Comparison of ENCODE assay signal across 9 cellular contexts in the genomic region with DNA sequence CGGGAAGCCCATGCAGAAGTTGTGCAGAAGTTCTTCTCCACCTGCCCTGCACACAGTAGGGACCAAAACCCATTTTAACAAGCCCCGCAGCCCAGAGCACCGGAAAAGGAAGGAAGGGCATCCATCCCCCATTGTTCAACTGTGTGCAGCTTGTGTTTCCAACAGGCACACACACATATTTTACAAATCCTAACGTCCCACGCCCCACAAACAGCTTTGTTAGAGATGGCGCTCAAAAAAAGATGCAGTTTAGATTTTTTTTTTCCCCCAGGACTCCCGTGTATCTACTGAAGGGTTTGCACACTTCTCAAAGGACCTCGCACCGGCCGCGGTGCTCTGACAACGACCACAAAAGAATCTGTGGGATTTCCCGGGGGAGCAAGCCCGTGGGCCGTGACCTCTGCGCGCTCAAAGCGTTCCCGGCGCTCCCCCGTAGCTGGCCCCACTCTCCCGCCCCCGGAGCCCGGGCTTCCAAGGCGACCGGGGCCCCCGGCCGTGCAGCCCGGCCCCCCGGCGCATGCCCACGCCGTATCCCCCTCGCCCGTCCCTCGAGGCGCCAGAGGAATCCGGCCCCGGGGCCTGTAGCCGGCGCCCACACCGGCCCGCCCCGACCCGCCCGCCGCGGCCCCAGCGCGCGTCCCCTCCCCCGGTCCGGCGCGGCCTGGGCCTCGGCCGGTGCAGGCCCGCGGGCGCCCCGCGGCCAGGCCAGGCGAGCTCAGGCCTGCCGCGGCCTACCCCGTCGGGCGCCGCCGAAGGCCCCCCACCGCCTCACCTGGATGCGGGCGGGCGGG. TPM values are rescaled to one million over a fixed set of nuclear protein-coding genes. Genes with fewer than 3 reads are reported as not detected.
DNase-seq lines count a peak whose midpoint lies in the region; ATAC-seq, FAIRE-seq and TF ChIP-seq lines count a peak whose summit lies in the region.
"Had no signal": no experiment of that assay in that cellular context is flagged by ENCODE, and none has a peak within 500 bp of the region (broad histone marks: within the 10 kb centered on the region; RNA-seq: fewer than 3 reads in every experiment).

No MANE protein-coding gene starts in this region.

- 0 to 1% methylated on average over 23 to 74 of the region's 74 CpGs for WGBS in pancreas, 2 donors

- H3K27me3 Mint-ChIP-seq in IgD-negative memory B cell, result no peaks in the 10 kb centered on the region
- H3K27me3 Mint-ChIP-seq in activated CD8-positive, alpha-beta memory T cell treated with anti-CD3 and anti-CD28 coated beads, Interleukin-2, amount 10 ng/mL, durations not matched to agents 7 days and 5 days, result no peaks in the 10 kb centered on the region

- peak; percentile 45 for DNase-seq in COLO668 (lab: John Stamatoyannopoulos, UW; ENCODE audit: unreplicated experiment)
- no peak for DNase-seq in activated CD8-positive, alpha-beta memory T cell treated with anti-CD3 and anti-CD28 coated beads, Interleukin-2, amount 10 ng/mL, durations not matched to agents 7 days and 5 days
- peak; percentile 20 for DNase-seq in fibroblast of peridontal ligament (ENCODE audit: extremely low read depth)
- no peak for DNase-seq in pancreas
- DNase-seq in NCI-H2107 treated with DMSO at 0.1 percent for 48 hours (lab: John Stamatoyannopoulos, UW; ENCODE audit: unreplicated experiment), result no peak
- DNase-seq in NCI-H1436 treated with DMSO at 0.1 percent for 48 hours (lab: John Stamatoyannopoulos, UW), result no peak

- peak overlapping the region in 3 of 4 donors; percentile 39 to 57 (median 42) for H3K27ac ChIP-seq in pancreas

- intact Hi-C loops in pancreas (cut with DNase I), result no loop called here

- ATAC-seq in GM21390 (IDR thresholded peaks at IDR 0.05; ENCODE audit: unreplicated experiment), result peak; percentile 19
- peak; percentile 28 for ATAC-seq in activated CD8-positive, alpha-beta memory T cell treated with anti-CD3 and anti-CD28 coated beads, Interleukin-2, amount 10 ng/mL, durations not matched to agents 7 days and 5 days
- peak in 2 of 4 donors; percentile 2 to 18 for ATAC-seq in pancreas

- peak overlapping the region; percentile 81 to 98 (median 91) for H3K4me3 Mint-ChIP-seq in IgD-negative memory B cell
- peak overlapping the region; percentile 93 for H3K4me3 Mint-ChIP-seq in activated CD8-positive, alpha-beta memory T cell treated with anti-CD3 and anti-CD28 coated beads, Interleukin-2, amount 10 ng/mL, durations not matched to agents 7 days and 5 days

- no peak for FAIRE-seq in pancreas (lab: Jason Lieb, UNC)
- FAIRE-seq: TTC549 had no signal

- H3K27me3 ChIP-seq in pancreas, result no peaks in the 10 kb centered on the region

- H3K9me3 ChIP-seq in pancreas, result no peaks in the 10 kb centered on the region

- peak overlapping the region; percentile 37 to 77 (median 64) for H3K4me3 ChIP-seq in pancreas

- H3K4me1 ChIP-seq in pancreas, result peaks cover 6 to 39% (median 24%) of the 10 kb centered on the region in 3 donors

- H3K27ac Mint-ChIP-seq in IgD-negative memory B cell, result peak overlapping the region; percentile 52 to 94 (median 92)
- peak overlapping the region; percentile 87 for H3K27ac Mint-ChIP-seq in activated CD8-positive, alpha-beta memory T cell treated with anti-CD3 and anti-CD28 coated beads, Interleukin-2, amount 10 ng/mL, durations not matched to agents 7 days and 5 days

- TF ChIP-seq CTCF in pancreas (IDR thresholded peaks at IDR 0.05), result no peak

- CTCF ChIA-PET in activated CD8-positive, alpha-beta memory T cell treated with anti-CD3 and anti-CD28 coated beads, Interleukin-2, amount 10 ng/mL, durations not matched to agents 7 days and 5 days (lab: Charles Lee), result interaction anchor here (1.1 to 6.8 kb wide), 6 partner anchors 9 to 101 kb away, joined by 3 to 74 read pairs (median 8); a partner anchor contains a TSS

- peaks cover 27 to 38% (median 32%) of the 10 kb centered on the region in 3 donors for H3K4me1 Mint-ChIP-seq in IgD-negative memory B cell
- peaks cover 42% of the 10 kb centered on the region for H3K4me1 Mint-ChIP-seq in activated CD8-positive, alpha-beta memory T cell treated with anti-CD3 and anti-CD28 coated beads, Interleukin-2, amount 10 ng/mL, durations not matched to agents 7 days and 5 days

- no peaks in the 10 kb centered on the region for H3K9me3 Mint-ChIP-seq in IgD-negative memory B cell
- no peaks in the 10 kb centered on the region for H3K9me3 Mint-ChIP-seq in activated CD8-positive, alpha-beta memory T cell treated with anti-CD3 and anti-CD28 coated beads, Interleukin-2, amount 10 ng/mL, durations not matched to agents 7 days and 5 days (ENCODE audit: low read depth)

- H3K36me3 Mint-ChIP-seq in IgD-negative memory B cell, result no peaks in the 10 kb centered on the region
- peaks cover 6% of the 10 kb centered on the region for H3K36me3 Mint-ChIP-seq in activated CD8-positive, alpha-beta memory T cell treated with anti-CD3 and anti-CD28 coated beads, Interleukin-2, amount 10 ng/mL, durations not matched to agents 7 days and 5 days

- H3K36me3 ChIP-seq in pancreas, result no peaks in the 10 kb centered on the region

RNA-seq across cellular contexts. Expression of a gene that starts 0.5 kb away (rescaled TPM):
- polyA plus RNA-seq in IgD-negative memory B cell (49.3 TPM), pancreas (10 to 100 TPM in 1 of 2 donors, 1 to 10 TPM in 1; 6.6 to 18.2 TPM)
- 100 to 1,000 TPM; 119 to 150 TPM for total RNA-seq in activated CD8-positive, alpha-beta memory T cell treated with anti-CD3 and anti-CD28 coated beads, Interleukin-2, amount 10 ng/mL, durations not matched to agents 7 days and 5 days
- 10 to 100 TPM; 17.9 to 38.4 (median 28.7) TPM for total RNA-seq in pancreas

RNA-seq across cellular contexts. Expression of a gene that starts 47.6 kb away (rescaled TPM):
- 1.2 TPM for polyA plus RNA-seq in IgD-negative memory B cell
- not detected for total RNA-seq in activated CD8-positive, alpha-beta memory T cell treated with anti-CD3 and anti-CD28 coated beads, Interleukin-2, amount 10 ng/mL, durations not matched to agents 7 days and 5 days
- not detected for total RNA-seq in pancreas
- polyA plus RNA-seq in pancreas, result under 1 TPM in 1 of 2 donors, not detected in 1; 0.19 TPM

Comparison
In these comparisons a context has a peak if more than half of its experiments do, and no peak if none do; other contexts are left out.
1. DNase-seq: peak in COLO668 (single experiment) and fibroblast of peridontal ligament (single experiment); none in activated CD8-positive, alpha-beta memory T cell treated with anti-CD3 and anti-CD28 coated beads, Interleukin-2, amount 10 ng/mL, durations not matched to agents 7 days and 5 days (single experiment), pancreas (0 of 6), NCI-H2107 treated with DMSO at 0.1 percent for 48 hours (single experiment) and NCI-H1436 treated with DMSO at 0.1 percent for 48 hours (single experiment).